In genomic region chr16:78817442-78817829, GRCh38 we compare ENCODE assay signal across 24 cellular contexts.
DNase-seq lines count a peak whose midpoint lies in the region; ATAC-seq and TF ChIP-seq lines count a peak whose summit lies in the region.
"Had no signal": no experiment of that assay in that cellular context is flagged by ENCODE, and none has a peak within 500 bp of the region (broad histone marks: within the 10 kb centered on the region; RNA-seq: fewer than 3 reads in every experiment).

No MANE protein-coding gene starts in this region.

- no peaks in the 10 kb centered on the region for H3K9me3 Mint-ChIP-seq in MCF 10A (ENCODE audit: unreplicated experiment)
- H3K9me3 Mint-ChIP-seq: CD4-positive, alpha-beta memory T cell; dendritic cell treated with granulocyte-macrophage colony-stimulating factor and Interleukin-4, amounts not matched to agents 40 ng/mL and 50 ng/mL, for 4 days; stimulated activated naive CD8-positive, alpha-beta T cell treated with anti-CD3 and anti-CD28 coated beads, Interleukin-15, amount 100 ng/mL, for 72 hours had no signal

- peaks cover 0 to 10% of the 10 kb centered on the region in 2 donors for H3K4me1 ChIP-seq in breast epithelium
- peaks cover 6 to 36% (median 31%) of the 10 kb centered on the region in 9 donors for H3K4me1 ChIP-seq in heart right ventricle
- H3K4me1 ChIP-seq in ovary (ENCODE audit: insufficient read depth): peaks cover 19% of the 10 kb centered on the region
- H3K4me1 ChIP-seq in transverse colon: peaks cover 0 to 10% (median 5%) of the 10 kb centered on the region in 4 donors

- intact Hi-C loops in breast epithelium (cut with DNase I; ENCODE audit: low total_unique reads): no loop called here
- intact Hi-C loops in MCF 10A (cut with micrococcal nuclease): no loop called here
- intact Hi-C loops in heart right ventricle (cut with DNase I): loop anchor here in 2 of 10 donors (5.0 kb wide), 2 partner anchors 50 to 785 kb away; partner anchors contain the start of gene MAF (in 1 of the 2)
- intact Hi-C loops in ovary (cut with DNase I): no loop called here
- intact Hi-C loops in transverse colon (cut with DNase I; ENCODE audit: low total_unique reads): no loop called here

- TF ChIP-seq CTCF in breast epithelium (IDR thresholded peaks at IDR 0.05) (no peak), MCF 10A (IDR thresholded peaks at IDR 0.05; ENCODE audit: unreplicated experiment) (no peak), heart right ventricle (IDR thresholded peaks at IDR 0.05) (no peak), ovary (IDR thresholded peaks at IDR 0.05) (no peak), transverse colon (IDR thresholded peaks at IDR 0.05) (no peak)

- no TSS peak for BruUV-seq in MCF 10A (replicated peaks; lab: Mats Ljungman, UMichigan)

- H3K36me3 ChIP-seq in breast epithelium: no peaks in the 10 kb centered on the region
- no peaks in the 10 kb centered on the region for H3K36me3 ChIP-seq in heart right ventricle
- no peaks in the 10 kb centered on the region for H3K36me3 ChIP-seq in ovary
- H3K36me3 ChIP-seq in transverse colon: no peaks in the 10 kb centered on the region
- H3K36me3 ChIP-seq: cardiac muscle cell, upper lobe of left lung had no signal

- ATAC-seq in heart right ventricle (peak in 6 of 8 donors; percentile 35 to 75 (median 56)), GM19463 (IDR thresholded peaks at IDR 0.05; ENCODE audit: unreplicated experiment) (no peak)
- ATAC-seq: left colon; naive thymus-derived CD4-positive, alpha-beta T cell; stimulated activated naive CD8-positive, alpha-beta T cell treated with anti-CD3 and anti-CD28 coated beads, Interleukin-15, amount 100 ng/mL, for 72 hours; T-helper 17 cell had no signal

- peaks cover 5% of the 10 kb centered on the region for H3K36me3 Mint-ChIP-seq in MCF 10A (ENCODE audit: insufficient read depth, unreplicated experiment)
- H3K36me3 Mint-ChIP-seq: CD4-positive, alpha-beta memory T cell had no signal

- no peaks in the 10 kb centered on the region for H3K9me3 ChIP-seq in breast epithelium
- no peaks in the 10 kb centered on the region for H3K9me3 ChIP-seq in heart right ventricle
- no peaks in the 10 kb centered on the region for H3K9me3 ChIP-seq in ovary
- no peaks in the 10 kb centered on the region for H3K9me3 ChIP-seq in transverse colon
- H3K9me3 ChIP-seq: upper lobe of left lung had no signal

- H3K4me3 ChIP-seq in breast epithelium (no peak overlapping the region), heart right ventricle (no peak overlapping the region), ovary (no peak overlapping the region), transverse colon (no peak overlapping the region)
- H3K4me3 ChIP-seq: cardiac muscle cell, SK-N-MC, upper lobe of left lung had no signal

- TF ChIP-seq EP300 in ovary (IDR thresholded peaks at IDR 0.05): no peak
- no peak for TF ChIP-seq EP300 in transverse colon (IDR thresholded peaks at IDR 0.05; ENCODE audit: low read depth)

- 27 to 38% methylated on average over 7 of the region's 7 CpGs for WGBS in heart right ventricle, 2 donors
- WGBS in ovary, 3 donors: 48 to 53% (median 48%) methylated on average over 7 of the region's 7 CpGs
- 75 to 82% methylated on average over 2 to 7 of the region's 7 CpGs for WGBS in transverse colon (ENCODE audit: low coverage in 1 of 2), 2 donors

- H3K27ac Mint-ChIP-seq in MCF 10A (ENCODE audit: low read depth, unreplicated experiment): no peak overlapping the region
- H3K27ac Mint-ChIP-seq: CD4-positive, alpha-beta memory T cell; dendritic cell treated with granulocyte-macrophage colony-stimulating factor and Interleukin-4, amounts not matched to agents 40 ng/mL and 50 ng/mL, for 4 days; naive thymus-derived CD4-positive, alpha-beta T cell; stimulated activated naive CD8-positive, alpha-beta T cell treated with anti-CD3 and anti-CD28 coated beads, Interleukin-15, amount 100 ng/mL, for 72 hours; T-helper 17 cell had no signal

- in situ Hi-C loops in transverse colon (cut with MboI; ENCODE audit: low pct_ligation_motif_present in 1 of 4, low pct_unique_long_range_greater_than_20kb in 1 of 4, low sequenced_read_pairs in 3 of 4): no loop called here

- H3K27ac ChIP-seq in breast epithelium: peak overlapping the region; percentile 59 to 72
- H3K27ac ChIP-seq in heart right ventricle: peak overlapping the region in 9 of 10 donors; percentile 16 to 84 (median 56)
- peak overlapping the region; percentile 58 to 63 for H3K27ac ChIP-seq in ovary
- peak overlapping the region; percentile 20 to 36 (median 32) for H3K27ac ChIP-seq in transverse colon
- H3K27ac ChIP-seq: cardiac muscle cell, SK-N-MC had no signal

- no peaks in the 10 kb centered on the region for H3K27me3 ChIP-seq in breast epithelium
- no peaks in the 10 kb centered on the region for H3K27me3 ChIP-seq in heart right ventricle
- H3K27me3 ChIP-seq in ovary: no peaks in the 10 kb centered on the region
- H3K27me3 ChIP-seq in transverse colon: no peaks in the 10 kb centered on the region
- H3K27me3 ChIP-seq: cardiac muscle cell, upper lobe of left lung had no signal

- no peaks in the 10 kb centered on the region for H3K4me1 Mint-ChIP-seq in MCF 10A (ENCODE audit: insufficient read depth, unreplicated experiment)
- H3K4me1 Mint-ChIP-seq: naive thymus-derived CD4-positive, alpha-beta T cell; stimulated activated naive CD8-positive, alpha-beta T cell treated with anti-CD3 and anti-CD28 coated beads, Interleukin-15, amount 100 ng/mL, for 72 hours had no signal

- no peak for DNase-seq in breast epithelium (ENCODE audit: low spot score in 2 of 2)
- no peak for DNase-seq in MCF 10A (ENCODE audit: unreplicated experiment)
- DNase-seq in heart right ventricle: peak in 1 of 2 donors; percentile 27
- no peak for DNase-seq in ovary
- no peak for DNase-seq in transverse colon
- no peak for DNase-seq in SK-N-DZ (ENCODE audit: low spot score)
- DNase-seq in C1 segment of cervical spinal cord (lab: John Stamatoyannopoulos, UW): no peak
- DNase-seq: activated CD8-positive, alpha-beta memory T cell treated with anti-CD3 and anti-CD28 coated beads for 24 hours; activated T-cell treated with anti-CD3 and anti-CD28 coated beads, Interleukin-2, amount 50 U/mL, for 1 hour; CD4-positive, alpha-beta memory T cell; glutamatergic neuron; KBM-7; left colon; MV-4-11; naive thymus-derived CD4-positive, alpha-beta T cell; NCI-H1694; NCI-H524 treated with DMSO at 0.1 percent for 48 hours; stimulated activated naive CD8-positive, alpha-beta T cell treated with anti-CD3 and anti-CD28 coated beads, Interleukin-15, amount 100 ng/mL, for 72 hours; T-helper 17 cell; upper lobe of left lung had no signal

- no peaks in the 10 kb centered on the region for H3K27me3 Mint-ChIP-seq in MCF 10A (ENCODE audit: insufficient read depth, unreplicated experiment)
- H3K27me3 Mint-ChIP-seq: CD4-positive, alpha-beta memory T cell; dendritic cell treated with granulocyte-macrophage colony-stimulating factor and Interleukin-4, amounts not matched to agents 40 ng/mL and 50 ng/mL, for 4 days; naive thymus-derived CD4-positive, alpha-beta T cell; stimulated activated naive CD8-positive, alpha-beta T cell treated with anti-CD3 and anti-CD28 coated beads, Interleukin-15, amount 100 ng/mL, for 72 hours; T-helper 17 cell had no signal

- POLR2A ChIA-PET in MCF 10A (lab: Yijun Ruan, JAX): interaction anchor here (0.5 to 1.0 kb wide), 4 partner anchors 10 to 147 kb away, joined by 3 to 7 read pairs (median 4); no protein-coding TSS in a partner anchor

- CTCF ChIA-PET in MCF 10A (lab: Yijun Ruan, JAX): interaction anchor here (0.5 kb wide), 2 partner anchors 443 to 785 kb away, joined by 3 to 7 read pairs; no protein-coding TSS in a partner anchor

- no peak for TF ChIP-seq POLR2A in breast epithelium (IDR thresholded peaks at IDR 0.05)
- no peak for TF ChIP-seq POLR2A in ovary (IDR thresholded peaks at IDR 0.05)
- TF ChIP-seq POLR2A in transverse colon (IDR thresholded peaks at IDR 0.05): no peak

- no peak overlapping the region for H3K4me3 Mint-ChIP-seq in MCF 10A (ENCODE audit: unreplicated experiment)
- H3K4me3 Mint-ChIP-seq: CD4-positive, alpha-beta memory T cell; dendritic cell treated with granulocyte-macrophage colony-stimulating factor and Interleukin-4, amounts not matched to agents 40 ng/mL and 50 ng/mL, for 4 days; naive thymus-derived CD4-positive, alpha-beta T cell; stimulated activated naive CD8-positive, alpha-beta T cell treated with anti-CD3 and anti-CD28 coated beads, Interleukin-15, amount 100 ng/mL, for 72 hours; T-helper 17 cell had no signal
